ENCODE assay signal across 8 cellular contexts in genomic region chr6:122798099-122798641, GRCh38. TPM values are rescaled to one million over a fixed set of nuclear protein-coding genes. Genes with fewer than 3 reads are reported as not detected.
DNase-seq lines count a peak whose midpoint lies in the region; ATAC-seq, FAIRE-seq and TF ChIP-seq lines count a peak whose summit lies in the region.

No MANE protein-coding gene starts in this region.

- H3K36me3 ChIP-seq in GM12878 (ENCODE audit: control insufficient read depth in 2 of 2, insufficient read depth in 2 of 2, low read length in 1 of 2) (no peaks in the 10 kb centered on the region), prostate gland (no peaks in the 10 kb centered on the region)

- no peak overlapping the region for H3K9ac ChIP-seq in GM12878 (ENCODE audit: control insufficient read depth, insufficient read depth, low read length)

- H3K27ac ChIP-seq in GM12878 (ENCODE audit: control insufficient read depth, insufficient read depth) (no peak overlapping the region), prostate gland (peak overlapping the region in 1 of 2 donors; percentile 28)

- H3K27me3 ChIP-seq in GM12878 (replicated peaks in 1 of 2; ENCODE audit: control insufficient read depth in 2 of 2, insufficient read depth in 2 of 2, low read length in 1 of 2) (no peaks in the 10 kb centered on the region), prostate gland (replicated peaks; ENCODE audit: insufficient read depth) (no peaks in the 10 kb centered on the region)

- H3K4me1 ChIP-seq in GM12878 (ENCODE audit: control insufficient read depth, insufficient read depth, low read length) (no peaks in the 10 kb centered on the region), prostate gland (replicated peaks) (no peaks in the 10 kb centered on the region)

- RAD21 ChIA-PET in GM12878 (lab: Charles Lee; ENCODE audit: unreplicated experiment) = interaction anchor here (0.9 to 3.6 kb wide), 17 partner anchors 9 to 307 kb away, joined by 3 to 23 read pairs (median 8); partner anchors contain the start of gene SMPDL3A

- DNase-seq in ELR (ENCODE audit: low read depth) (peak; percentile 86), GM12878 (ENCODE audit: low read depth, low spot score) (no peak), prostate gland (ENCODE audit: low spot score) (peak; percentile 13), retina (no peak), SKM-1 treated with dmso at 0.1 percent for 144 hours (lab: John Stamatoyannopoulos, UW; ENCODE audit: unreplicated experiment) (no peak), dedifferentiated amniotic fluid mesenchymal stem cell (ENCODE audit: extremely low spot score) (no peak)

- no peaks in the 10 kb centered on the region for H4K20me1 ChIP-seq in GM12878 (ENCODE audit: control insufficient read depth, insufficient read depth)

- no peak overlapping the region for H2AFZ ChIP-seq in GM12878 (ENCODE audit: control insufficient read depth, low read depth, low read length)

- peak in 1 of 2 experiments; percentile 14; a peak in 2 of 4 replicates for TF ChIP-seq EP300 in GM12878 (IDR thresholded peaks at IDR 0.05; ENCODE audit: borderline replicate concordance in 1 of 2, control insufficient read depth in 1 of 2, low read depth in 2 of 2, low read length in 2 of 2)

- FAIRE-seq in GM12878 (lab: Jason Lieb, UNC) = no peak

- ATAC-seq in GM19455 (IDR thresholded peaks at IDR 0.05; ENCODE audit: unreplicated experiment) = peak; percentile 79
- peak; percentile 85 for ATAC-seq in HG03558 (IDR thresholded peaks at IDR 0.05; ENCODE audit: extremely low read depth, unreplicated experiment)
- peak; percentile 93 for ATAC-seq in GM12878

- H3K4me2 ChIP-seq in GM12878 (ENCODE audit: control insufficient read depth, insufficient read depth) = no peak overlapping the region

- TF ChIP-seq CTCF in GM12878 (IDR thresholded peaks at IDR 0.05 in 2 of 3, conservative IDR thresholded peaks at IDR 0.05 in 1 of 3; ENCODE audit: control insufficient read depth in 2 of 3, extremely low read depth in 1 of 3, insufficient read depth in 1 of 3, low read depth in 3 of 3, low read length in 3 of 3) (no peak), prostate gland (IDR thresholded peaks at IDR 0.05) (no peak)

- WGBS in GM12878 (ENCODE audit: insufficient coverage, insufficient replicate concordance, low lambda C conversion rate, missing lambda C conversion rate) = 0% methylated on average over 5 of the region's 6 CpGs
- 46% methylated on average over 6 of the region's 6 CpGs for WGBS in prostate gland

- POLR2A ChIA-PET in GM12878 (lab: Charles Lee) = interaction anchor here (1.0 to 2.5 kb wide), 6 partner anchors 9 to 46 kb away, joined by 3 to 15 read pairs (median 4); partner anchors contain the start of gene SMPDL3A

- intact Hi-C loops in GM12878 (cut with micrococcal nuclease; ENCODE audit: unreplicated experiment) (loop anchor here (5.0 kb wide), 1 partner anchor 134 kb away; no protein-coding TSS in a partner anchor), prostate gland (cut with DNase I) (no loop called here)

- CTCF ChIA-PET in GM12878 (lab: Yijun Ruan, JAX) = interaction anchor here (0.6 to 7.5 kb wide), 20 partner anchors 7 to 613 kb away, joined by 3 to 59 read pairs (median 5); partner anchors contain the start of genes PKIB and SMPDL3A

- in situ Hi-C loops in GM12878 (cut with MboI) = no loop called here

- no TSS peak for BruUV-seq in GM12878 (replicated peaks; lab: Mats Ljungman, UMichigan)

- H3K79me2 ChIP-seq in GM12878 (ENCODE audit: control insufficient read depth, insufficient read depth, low read length) = no peaks in the 10 kb centered on the region

- TF ChIP-seq POLR2A in GM12878 (IDR thresholded peaks at IDR 0.05; ENCODE audit: low read depth, low read length) (no peak), prostate gland (IDR thresholded peaks at IDR 0.05) (no peak)

- H3K4me3 ChIP-seq in GM12878 = no peak overlapping the region
- H3K4me3 ChIP-seq in prostate gland = no peak overlapping the region

- H3K9me3 ChIP-seq in GM12878 (replicated peaks; ENCODE audit: control insufficient read depth, insufficient read depth, low read length) (no peaks in the 10 kb centered on the region), prostate gland (no peaks in the 10 kb centered on the region)

- SMC1A ChIA-PET in GM12878 (lab: Charles Lee; ENCODE audit: uncharacterized antibody, unreplicated experiment) = interaction anchor here (0.7 to 4.6 kb wide), 28 partner anchors 9 to 521 kb away, joined by 3 to 48 read pairs (median 4); partner anchors contain the start of gene SMPDL3A

- TF ChIP-seq RAD21 in GM12878 (IDR thresholded peaks at IDR 0.05; ENCODE audit: insufficient read depth, low read depth, low read length) = no peak

TF ChIP-seq in GM12878, 131 proteins besides CTCF, POLR2A, EP300 and RAD21 (continues in another document):
- TF ChIP-seq ZNF24 (IDR thresholded peaks at IDR 0.05) = 0 out of 2 replicates have a peak, but pooled peaks have one; percentile 53
- peak; percentile 71 for TF ChIP-seq RELB (IDR thresholded peaks at IDR 0.05; ENCODE audit: low read depth)

RNA-seq across cellular contexts. Expression of gene SMPDL3A, which starts 9.1 kb away (rescaled TPM):
- total RNA-seq in GM12878 (2013; cell fraction: nucleolus; rRNA removed) = not detected in 2 replicates
- total RNA-seq in GM12878 (2014; rRNA removed) = 0.05 and 0.06 TPM in 2 replicates
- total RNA-seq in GM12878 (2014; rRNA removed; fragmentation: Illumina TruSeq; extraction: Trizol) = 0.09 and 0.18 TPM in 2 replicates
- total RNA-seq in GM12878 (2021) = 0.13 TPM in 1 of 2 replicates, not detected in the other
- not detected for polyA plus RNA-seq in GM12878 (2011; ENCODE audit: low read depth)
- polyA plus RNA-seq in GM12878 (2011; rRNA removed) = 0.91 and 1.3 TPM in 2 replicates
- polyA plus RNA-seq in GM12878 (2011; cell fraction: cytosol; rRNA removed) = 0.52 and 1.2 TPM in 2 replicates
- polyA plus RNA-seq in GM12878 (2011; cell fraction: nucleus; rRNA removed) = 0.40 and 0.69 TPM in 2 replicates
- polyA plus RNA-seq in GM12878 (2012) = not detected in 2 replicates
- polyA plus RNA-seq in GM12878 (2014; fragmentation: Illumina TruSeq; extraction: Trizol) = 0.09 and 0.25 TPM in 2 replicates
- polyA plus RNA-seq in GM12878 (2014; fragmentation: Nextera tagmentation; extraction: Ambion mirVana) = under 1 TPM; 0.05 to 0.07 TPM
- 0.05 and 0.22 TPM in 2 replicates for polyA plus RNA-seq in GM12878 (2014; rRNA removed)
- not detected for polyA plus RNA-seq in GM12878 (2016; fragmentation: Nextera tagmentation; extraction: Ambion mirVana)
- polyA minus RNA-seq in GM12878 (2011; rRNA and poly(A)+ RNA removed) = 0.26 and 0.66 TPM in 2 replicates
- polyA minus RNA-seq in GM12878 (2011; cell fraction: cytosol; rRNA and poly(A)+ RNA removed) = 0.62 and 0.67 TPM in 2 replicates
- 0.29 TPM in 1 of 2 replicates, not detected in the other for polyA minus RNA-seq in GM12878 (2011; cell fraction: nucleus; rRNA and poly(A)+ RNA removed)
- total RNA-seq in prostate gland = 10 to 100 TPM in 1 of 2 donors, 1 to 10 TPM in 1; 7.6 to 30.7 TPM

RNA-seq across cellular contexts. Expression of gene FABP7, which starts 18.7 kb away (rescaled TPM):
- total RNA-seq in GM12878 (2013; cell fraction: nucleolus; rRNA removed) = not detected in 2 replicates
- total RNA-seq in GM12878 (2014; rRNA removed) = not detected in 2 replicates
- total RNA-seq in GM12878 (2014; rRNA removed; fragmentation: Illumina TruSeq; extraction: Trizol) = not detected in 2 replicates
- total RNA-seq in GM12878 (2021) = not detected in 2 replicates
- polyA plus RNA-seq in GM12878 (2011; ENCODE audit: low read depth) = not detected
- not detected in 2 replicates for polyA plus RNA-seq in GM12878 (2011; rRNA removed)
- polyA plus RNA-seq in GM12878 (2011; cell fraction: cytosol; rRNA removed) = not detected in 2 replicates
- polyA plus RNA-seq in GM12878 (2011; cell fraction: nucleus; rRNA removed) = not detected in 2 replicates
- polyA plus RNA-seq in GM12878 (2012) = not detected in 2 replicates
- not detected in 2 replicates for polyA plus RNA-seq in GM12878 (2014; fragmentation: Illumina TruSeq; extraction: Trizol)
- polyA plus RNA-seq in GM12878 (2014; fragmentation: Nextera tagmentation; extraction: Ambion mirVana) = not detected
- not detected in 2 replicates for polyA plus RNA-seq in GM12878 (2014; rRNA removed)
- polyA plus RNA-seq in GM12878 (2016; fragmentation: Nextera tagmentation; extraction: Ambion mirVana) = not detected
- polyA minus RNA-seq in GM12878 (2011; rRNA and poly(A)+ RNA removed) = not detected in 2 replicates
- polyA minus RNA-seq in GM12878 (2011; cell fraction: cytosol; rRNA and poly(A)+ RNA removed) = not detected in 2 replicates
- polyA minus RNA-seq in GM12878 (2011; cell fraction: nucleus; rRNA and poly(A)+ RNA removed) = not detected in 2 replicates
- total RNA-seq in prostate gland = not detected

Comparison
In these comparisons a context has a peak if more than half of its experiments do, and no peak if none do; other contexts are left out.
1. DNase-seq: peak in ELR (single experiment) and prostate gland (single experiment); none in GM12878 (single experiment), retina (single experiment), SKM-1 treated with dmso at 0.1 percent for 144 hours (single experiment) and dedifferentiated amniotic fluid mesenchymal stem cell (single experiment).
2. RNA of gene SMPDL3A, which starts 9.1 kb away (total RNA-seq): 7.6 to 30.7 TPM in prostate gland; 0.05 to 0.18 TPM in GM12878; every median in the first group is over 4 times any median in the second.
3. Peak in every context shown above with its lines, with median percentiles within 50 percentile points of each other: ATAC-seq.